Comparison of ENCODE assay signal across 21 cellular contexts in genomic region chr21:35035116-35035515, GRCh38. TPM values are rescaled to one million over a fixed set of nuclear protein-coding genes. Genes with fewer than 3 reads are reported as not detected.
DNase-seq lines count a peak whose midpoint lies in the region; ATAC-seq and TF ChIP-seq lines count a peak whose summit lies in the region.
"Had no signal": no experiment of that assay in that cellular context is flagged by ENCODE, and none has a peak within 500 bp of the region (broad histone marks: within the 10 kb centered on the region; RNA-seq: fewer than 3 reads in every experiment).

No MANE protein-coding gene starts in this region.

- H4K20me1 ChIP-seq in smooth muscle cell (ENCODE audit: low read depth): peaks cover 81% of the 10 kb centered on the region

- peaks cover 58% of the 10 kb centered on the region for H3K79me2 ChIP-seq in smooth muscle cell (ENCODE audit: low read depth)

- no peaks in the 10 kb centered on the region for H3K27me3 Mint-ChIP-seq in activated T-cell treated with anti-CD3 and anti-CD28 coated beads, Interleukin-2, amount 50 U/mL, for 4 hours (ENCODE audit: low read depth)
- no peaks in the 10 kb centered on the region for H3K27me3 Mint-ChIP-seq in central memory CD8-positive, alpha-beta T cell

- H3F3A ChIP-seq in smooth muscle cell (ENCODE audit: low read depth): no peaks in the 10 kb centered on the region

- peak overlapping the region; percentile 63 for H3K27ac Mint-ChIP-seq in central memory CD8-positive, alpha-beta T cell (ENCODE audit: low read depth)
- peak overlapping the region; percentile 95 for H3K27ac Mint-ChIP-seq in stimulated activated effector memory CD8-positive, alpha-beta T cell treated with anti-CD3 and anti-CD28 coated beads, Interleukin-12 subunit alpha, Interleukin-12 subunit beta, amount 100 ng/mL, for 72 hours

- H3K9me3 ChIP-seq in KOPT-K1 (ENCODE audit: insufficient read depth, low read length, poor library complexity, severe bottlenecking) (no peaks in the 10 kb centered on the region), smooth muscle cell (replicated peaks; ENCODE audit: low read depth) (no peaks in the 10 kb centered on the region)
- H3K9me3 ChIP-seq: testis had no signal

- peaks cover 38% of the 10 kb centered on the region for H3K36me3 Mint-ChIP-seq in activated T-cell treated with anti-CD3 and anti-CD28 coated beads, Interleukin-2, amount 50 U/mL, for 4 hours (ENCODE audit: insufficient read depth)
- peaks cover 21% of the 10 kb centered on the region for H3K36me3 Mint-ChIP-seq in central memory CD8-positive, alpha-beta T cell (ENCODE audit: insufficient read depth)
- H3K36me3 Mint-ChIP-seq in stimulated activated effector memory CD8-positive, alpha-beta T cell treated with anti-CD3 and anti-CD28 coated beads, Interleukin-12 subunit alpha, Interleukin-12 subunit beta, amount 100 ng/mL, for 72 hours: peaks cover 17% of the 10 kb centered on the region

- no peaks in the 10 kb centered on the region for H3K4me1 ChIP-seq in smooth muscle cell (ENCODE audit: low read depth)
- H3K4me1 ChIP-seq: testis had no signal

- H3K4me1 Mint-ChIP-seq in activated T-cell treated with anti-CD3 and anti-CD28 coated beads, Interleukin-2, amount 50 U/mL, for 4 hours (ENCODE audit: low read depth): peaks cover 95% of the 10 kb centered on the region
- H3K4me1 Mint-ChIP-seq in central memory CD8-positive, alpha-beta T cell: peaks cover 89% of the 10 kb centered on the region
- peaks cover 97% of the 10 kb centered on the region for H3K4me1 Mint-ChIP-seq in stimulated activated effector memory CD8-positive, alpha-beta T cell treated with anti-CD3 and anti-CD28 coated beads, Interleukin-12 subunit alpha, Interleukin-12 subunit beta, amount 100 ng/mL, for 72 hours

- no peak overlapping the region for H3K9ac ChIP-seq in smooth muscle cell (ENCODE audit: low read depth)

- peak; percentile 28 for ATAC-seq in activated T-cell treated with anti-CD3 and anti-CD28 coated beads, Interleukin-2, amount 50 U/mL, for 4 hours
- ATAC-seq in central memory CD8-positive, alpha-beta T cell (replicated peaks; ENCODE audit: extremely low read depth, poor library complexity, severe bottlenecking): no peak
- peak; percentile 52 for ATAC-seq in stimulated activated effector memory CD8-positive, alpha-beta T cell treated with anti-CD3 and anti-CD28 coated beads, Interleukin-12 subunit alpha, Interleukin-12 subunit beta, amount 100 ng/mL, for 72 hours

- WGBS in smooth muscle cell (ENCODE audit: low lambda C conversion rate): 95% methylated on average over 8 of the region's 8 CpGs

- peaks cover 78% of the 10 kb centered on the region for H3K36me3 ChIP-seq in KOPT-K1 (ENCODE audit: insufficient read depth, low read length)
- no peaks in the 10 kb centered on the region for H3K36me3 ChIP-seq in smooth muscle cell (ENCODE audit: low read depth)

- H3K4me3 Mint-ChIP-seq in activated T-cell treated with anti-CD3 and anti-CD28 coated beads, Interleukin-2, amount 50 U/mL, for 4 hours: peak overlapping the region; percentile 15
- peak overlapping the region; percentile 75 for H3K4me3 Mint-ChIP-seq in central memory CD8-positive, alpha-beta T cell
- peak overlapping the region; percentile 84 for H3K4me3 Mint-ChIP-seq in stimulated activated effector memory CD8-positive, alpha-beta T cell treated with anti-CD3 and anti-CD28 coated beads, Interleukin-12 subunit alpha, Interleukin-12 subunit beta, amount 100 ng/mL, for 72 hours
- H3K4me3 Mint-ChIP-seq: CD14-positive monocyte had no signal

- no peaks in the 10 kb centered on the region for H3K27me3 ChIP-seq in smooth muscle cell (ENCODE audit: low read depth)
- H3K27me3 ChIP-seq: testis had no signal

- H3K27ac ChIP-seq in KOPT-K1 (ENCODE audit: low read depth, low read length, poor library complexity, severe bottlenecking): peak overlapping the region; percentile 95
- H3K27ac ChIP-seq in smooth muscle cell (ENCODE audit: low read depth): no peak overlapping the region
- H3K27ac ChIP-seq in caudate nucleus (ENCODE audit: low read depth, low read length): no peak overlapping the region
- H3K27ac ChIP-seq: dorsolateral prefrontal cortex, epithelial cell of prostate, RWPE1, testis had no signal

- no peak overlapping the region for H2AFZ ChIP-seq in smooth muscle cell (ENCODE audit: low read depth)

- H3K4me3 ChIP-seq in smooth muscle cell: no peak overlapping the region
- H3K4me3 ChIP-seq: dorsolateral prefrontal cortex, testis had no signal

- H3K9me3 Mint-ChIP-seq in activated T-cell treated with anti-CD3 and anti-CD28 coated beads, Interleukin-2, amount 50 U/mL, for 4 hours: no peaks in the 10 kb centered on the region
- no peaks in the 10 kb centered on the region for H3K9me3 Mint-ChIP-seq in central memory CD8-positive, alpha-beta T cell
- H3K9me3 Mint-ChIP-seq in stimulated activated effector memory CD8-positive, alpha-beta T cell treated with anti-CD3 and anti-CD28 coated beads, Interleukin-12 subunit alpha, Interleukin-12 subunit beta, amount 100 ng/mL, for 72 hours: peaks cover 3% of the 10 kb centered on the region
- H3K9me3 Mint-ChIP-seq: CD14-positive monocyte had no signal

- no peak for TF ChIP-seq CTCF in smooth muscle cell (IDR thresholded peaks at IDR 0.05; ENCODE audit: borderline replicate concordance, insufficient read depth, poor library complexity, severe bottlenecking)

- H3K4me2 ChIP-seq in smooth muscle cell: no peak overlapping the region

- no peak for DNase-seq in activated T-cell treated with anti-CD3 and anti-CD28 coated beads, Interleukin-2, amount 50 U/mL, for 4 hours
- no peak for DNase-seq in activated T-cell treated with anti-CD3 and anti-CD28 coated beads for 4 hours
- no peak for DNase-seq in central memory CD8-positive, alpha-beta T cell (ENCODE audit: low spot score in 2 of 2)
- DNase-seq in stimulated activated effector memory CD8-positive, alpha-beta T cell treated with anti-CD3 and anti-CD28 coated beads, Interleukin-12 subunit alpha, Interleukin-12 subunit beta, amount 100 ng/mL, for 72 hours (ENCODE audit: low spot score in 2 of 2): no peak
- DNase-seq in smooth muscle cell (lab: John Stamatoyannopoulos, UW; ENCODE audit: unreplicated experiment): no peak
- DNase-seq in caudate nucleus (lab: John Stamatoyannopoulos, UW): no peak
- no peak for DNase-seq in globus pallidus (ENCODE audit: low spot score)
- DNase-seq: activated CD4-positive, alpha-beta T cell treated with anti-CD3 and anti-CD28 coated beads for 48 hours; anterior cingulate cortex; DMS53; dorsolateral prefrontal cortex; foreskin fibroblast; NCI-H1105 treated with DMSO at 0.1 percent for 48 hours; NCI-H524; nucleus accumbens; retina; testis had no signal

RNA-seq across cellular contexts. Expression of gene RUNX1, which starts 14.0 kb away (rescaled TPM):
- 100 to 1,000 TPM in 1 of 3 donors, 10 to 100 TPM in 2; 91.6 to 116 (median 99.9) TPM for total RNA-seq in activated T-cell treated with anti-CD3 and anti-CD28 coated beads, Interleukin-2, amount 50 U/mL, for 4 hours
- total RNA-seq in smooth muscle cell: 55.6 and 97.6 TPM in 2 replicates
- polyA plus RNA-seq in smooth muscle cell: 33.4 and 35.1 TPM in 2 replicates

Comparison
In these comparisons a context has a peak if more than half of its experiments do, and no peak if none do; other contexts are left out.
1. H3K4me3 Mint-ChIP-seq: peak in every context shown above with its lines; median percentile 84 in stimulated activated effector memory CD8-positive, alpha-beta T cell treated with anti-CD3 and anti-CD28 coated beads, Interleukin-12 subunit alpha, Interleukin-12 subunit beta, amount 100 ng/mL, for 72 hours; 75 in central memory CD8-positive, alpha-beta T cell; 15 in activated T-cell treated with anti-CD3 and anti-CD28 coated beads, Interleukin-2, amount 50 U/mL, for 4 hours.